8 cellular contexts compared by ENCODE assay signal in the genomic region with DNA sequence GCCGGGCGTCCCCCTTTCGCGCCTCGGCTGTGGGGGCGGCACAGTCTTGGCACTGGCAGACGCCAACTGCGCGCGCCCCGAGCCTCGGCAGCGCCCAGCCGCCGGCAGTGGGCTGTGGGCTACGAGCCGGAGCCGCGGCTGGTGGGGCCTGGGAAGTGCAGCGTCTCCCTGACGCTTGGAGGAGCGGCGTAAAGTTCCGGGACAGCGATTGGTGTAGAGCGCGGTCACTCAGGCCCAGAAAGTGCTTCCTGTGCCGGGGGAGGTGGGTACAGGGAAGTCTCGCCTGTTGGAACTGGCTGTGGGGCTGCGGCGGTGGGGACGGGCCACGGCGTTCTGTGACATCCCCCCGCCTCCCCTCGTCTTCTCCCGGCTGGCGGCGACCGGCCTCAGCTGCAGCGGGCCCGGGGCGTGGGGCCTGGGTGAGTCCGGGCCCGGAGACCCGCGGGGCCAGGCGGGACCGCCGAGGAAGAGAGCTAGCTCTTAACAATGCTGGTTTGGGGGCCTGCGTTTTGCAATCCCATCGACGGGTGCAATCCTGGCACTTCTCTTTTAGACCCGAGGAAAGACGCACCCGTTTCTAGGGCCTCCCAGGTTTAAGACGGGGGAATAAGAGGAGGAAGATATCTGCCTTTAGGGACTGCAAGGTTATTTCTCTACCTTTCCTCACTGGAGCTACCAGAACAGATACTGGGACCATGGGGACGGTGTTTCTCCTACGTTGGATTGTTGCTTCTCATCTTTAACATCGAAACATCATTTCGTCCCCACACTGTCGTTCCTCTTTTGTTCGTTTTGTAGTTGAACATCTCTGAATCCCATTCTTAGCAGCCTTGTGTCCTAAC. TPM values are rescaled to one million over a fixed set of nuclear protein-coding genes. Genes with fewer than 3 reads are reported as not detected.
DNase-seq lines count a peak whose midpoint lies in the region; ATAC-seq and TF ChIP-seq lines count a peak whose summit lies in the region.

TSS of gene RWDD4 (minus strand) at position 157 of the 842 bp plus-strand sequence. CDS start 233 bp downstream, outside the sequence.
TSS of gene TRAPPC11 (plus strand) at position 265 of the 842 bp plus-strand sequence. CDS start 4,575 bp downstream, outside the sequence.

- CTCF ChIA-PET in CD4-positive, alpha-beta memory T cell (lab: Charles Lee; ENCODE audit: partially characterized antibody), result no interaction called here
- CTCF ChIA-PET in activated CD4-positive, alpha-beta memory T cell treated with anti-CD3 and anti-CD28 coated beads, Interleukin-2, amount 10 ng/mL, durations not matched to agents 7 days and 5 days (lab: Charles Lee), result interaction anchor here (0.6 to 1.4 kb wide), 5 partner anchors 9 to 215 kb away, joined by 3 to 6 read pairs (median 4); partner anchors contain the start of gene CDKN2AIP

- peaks cover 0 to 22% of the 10 kb centered on the region in 2 donors for H3K36me3 Mint-ChIP-seq in CD4-positive, alpha-beta memory T cell
- peaks cover 6% of the 10 kb centered on the region for H3K36me3 Mint-ChIP-seq in activated CD4-positive, alpha-beta memory T cell treated with anti-CD3 and anti-CD28 coated beads, Interleukin-2, amount 10 ng/mL, durations not matched to agents 7 days and 5 days (ENCODE audit: low read depth)

- H3K9me3 Mint-ChIP-seq in CD4-positive, alpha-beta memory T cell, result no peaks in the 10 kb centered on the region
- no peaks in the 10 kb centered on the region for H3K9me3 Mint-ChIP-seq in activated CD4-positive, alpha-beta memory T cell treated with anti-CD3 and anti-CD28 coated beads, Interleukin-2, amount 10 ng/mL, durations not matched to agents 7 days and 5 days

- H3K4me1 Mint-ChIP-seq in CD4-positive, alpha-beta memory T cell, result peaks cover 25 to 54% (median 41%) of the 10 kb centered on the region in 4 donors
- H3K4me1 Mint-ChIP-seq in activated CD4-positive, alpha-beta memory T cell treated with anti-CD3 and anti-CD28 coated beads, Interleukin-2, amount 10 ng/mL, durations not matched to agents 7 days and 5 days, result peaks cover 34% of the 10 kb centered on the region

- peak within 1 kb of the TSS; percentile 89 to 91 for H3K4me3 ChIP-seq in CD4-positive, alpha-beta memory T cell (ENCODE audit: low read length in 2 of 2)
- H3K4me3 ChIP-seq in duodenal mucosa (ENCODE audit: low read depth in 1 of 2, low read length in 2 of 2) (peak within 1 kb of the TSS; percentile 69 to 99), lower leg skin (ENCODE audit: low read depth, poor library complexity, severe bottlenecking) (peak within 1 kb of the TSS; percentile 85)

- H3K9me3 ChIP-seq in CD4-positive, alpha-beta memory T cell (ENCODE audit: control insufficient read depth in 1 of 2, low read length in 2 of 2), result no peaks in the 10 kb centered on the region
- H3K9me3 ChIP-seq in duodenal mucosa (ENCODE audit: control insufficient read depth in 1 of 2, low read length in 2 of 2), result no peaks in the 10 kb centered on the region

- H3K27me3 ChIP-seq in CD4-positive, alpha-beta memory T cell (ENCODE audit: insufficient read depth, low read length), result no peaks in the 10 kb centered on the region
- H3K27me3 ChIP-seq in duodenal mucosa (ENCODE audit: control insufficient read depth in 1 of 2, insufficient read depth in 2 of 2, low read length in 2 of 2), result no peaks in the 10 kb centered on the region

- H3K4me1 ChIP-seq in CD4-positive, alpha-beta memory T cell (ENCODE audit: insufficient read depth, low read length), result peaks cover 37% of the 10 kb centered on the region
- peaks cover 13 to 24% of the 10 kb centered on the region in 2 donors for H3K4me1 ChIP-seq in duodenal mucosa (ENCODE audit: control insufficient read depth in 1 of 2, insufficient read depth in 2 of 2, low read length in 2 of 2)

- H3K9ac ChIP-seq in duodenal mucosa (ENCODE audit: low read depth in 1 of 2, low read length in 2 of 2), result peak within 1 kb of the TSS; percentile 61 to 94

- H3K27ac ChIP-seq in CD4-positive, alpha-beta memory T cell (ENCODE audit: low read depth, low read length), result peak within 1 kb of the TSS; percentile 93
- peak within 1 kb of the TSS; percentile 72 for H3K27ac ChIP-seq in duodenal mucosa (ENCODE audit: low read depth, low read length)

- peak; percentile 95 to 98 (median 96) for DNase-seq in CD4-positive, alpha-beta memory T cell
- peak; percentile 84 for DNase-seq in NCI-H82 treated with DMSO at 0.1 percent for 48 hours (lab: John Stamatoyannopoulos, UW; ENCODE audit: unreplicated experiment)
- DNase-seq in activated CD4-positive, alpha-beta memory T cell treated with anti-CD3 and anti-CD28 coated beads, Interleukin-2, amount 10 ng/mL, durations not matched to agents 7 days and 5 days, result peak; percentile 97
- peak; percentile 97 to 100 for DNase-seq in lower leg skin (ENCODE audit: low spot score in 2 of 2)
- DNase-seq in stimulated activated CD4-positive, alpha-beta T cell treated with anti-CD3 and anti-CD28 coated beads, Interleukin-4, amount 100 ng/mL, for 48 hours (ENCODE audit: low read depth in 2 of 2), result peak; percentile 88 to 95

- peak within 1 kb of the TSS; percentile 91 to 98 (median 94) for H3K4me3 Mint-ChIP-seq in CD4-positive, alpha-beta memory T cell
- peak within 1 kb of the TSS; percentile 91 for H3K4me3 Mint-ChIP-seq in activated CD4-positive, alpha-beta memory T cell treated with anti-CD3 and anti-CD28 coated beads, Interleukin-2, amount 10 ng/mL, durations not matched to agents 7 days and 5 days

- ATAC-seq in GM19438 (IDR thresholded peaks at IDR 0.05; ENCODE audit: low read depth, unreplicated experiment) (peak; percentile 97), HG03575 (IDR thresholded peaks at IDR 0.05; ENCODE audit: extremely low read depth, insufficient number of reproducible peaks, low FRiP score, unreplicated experiment) (peak; percentile 92)

- peak within 1 kb of the TSS; percentile 75 to 99 (median 97) for H3K27ac Mint-ChIP-seq in CD4-positive, alpha-beta memory T cell
- H3K27ac Mint-ChIP-seq in activated CD4-positive, alpha-beta memory T cell treated with anti-CD3 and anti-CD28 coated beads, Interleukin-2, amount 10 ng/mL, durations not matched to agents 7 days and 5 days, result peak within 1 kb of the TSS; percentile 89

- peak in 1 of 3 donors; percentile 31 for TF ChIP-seq CTCF in lower leg skin (IDR thresholded peaks at IDR 0.05)

- no peaks in the 10 kb centered on the region for H3K36me3 ChIP-seq in CD4-positive, alpha-beta memory T cell (ENCODE audit: insufficient read depth, low read length)
- H3K36me3 ChIP-seq in duodenal mucosa (ENCODE audit: control insufficient read depth in 1 of 2, insufficient read depth in 2 of 2, low read length in 2 of 2), result peaks cover 0 to 3% of the 10 kb centered on the region in 2 donors

- POLR2A ChIA-PET in CD4-positive, alpha-beta memory T cell (lab: Charles Lee; ENCODE audit: partially characterized antibody), result interaction anchor here (1.3 to 2.5 kb wide), 4 partner anchors 14 to 216 kb away, joined by 3 to 20 read pairs (median 6); partner anchors contain the start of genes CDKN2AIP and ING2
- POLR2A ChIA-PET in activated CD4-positive, alpha-beta memory T cell treated with anti-CD3 and anti-CD28 coated beads, Interleukin-2, amount 10 ng/mL, durations not matched to agents 7 days and 5 days (lab: Charles Lee), result interaction anchor here (0.8 to 2.4 kb wide), 7 partner anchors 11 to 1074 kb away, joined by 3 to 17 read pairs (median 6); partner anchors contain the start of genes CDKN2AIP, CENPU and ING2

- peak in 1 of 2 donors; percentile 22 for TF ChIP-seq POLR2A in lower leg skin (IDR thresholded peaks at IDR 0.05)

- 0% methylated on average over 32 to 58 of the region's 63 CpGs for WGBS in lower leg skin, 2 donors

- intact Hi-C loops in CD4-positive, alpha-beta memory T cell (cut with micrococcal nuclease), result loop anchor here (1.0 to 10.0 kb wide), 6 partner anchors 63 to 1738 kb away; partner anchors contain the start of genes ANKRD37, CDKN2AIP, DCTD and LRP2BP
- intact Hi-C loops in lower leg skin (cut with DNase I; ENCODE audit: low total_unique reads), result no loop called here

- H3K27me3 Mint-ChIP-seq in CD4-positive, alpha-beta memory T cell, result no peaks in the 10 kb centered on the region
- no peaks in the 10 kb centered on the region for H3K27me3 Mint-ChIP-seq in activated CD4-positive, alpha-beta memory T cell treated with anti-CD3 and anti-CD28 coated beads, Interleukin-2, amount 10 ng/mL, durations not matched to agents 7 days and 5 days

RNA-seq across cellular contexts. Expression of gene RWDD4, which starts in this region (rescaled TPM):
- 10 to 100 TPM; 12.0 to 13.8 TPM for total RNA-seq in CD4-positive, alpha-beta memory T cell
- polyA plus RNA-seq in CD4-positive, alpha-beta memory T cell, result 10 to 100 TPM; 18.0 to 19.8 TPM
- total RNA-seq in activated CD4-positive, alpha-beta memory T cell treated with anti-CD3 and anti-CD28 coated beads, Interleukin-2, amount 10 ng/mL, durations not matched to agents 7 days and 5 days, result 10 to 100 TPM; 13.0 to 15.3 TPM
- total RNA-seq in lower leg skin, result 10 to 100 TPM in 3 of 4 donors, 1 to 10 TPM in 1; 8.5 to 18.9 (median 13.7) TPM

RNA-seq across cellular contexts. Expression of gene TRAPPC11, which starts in this region (rescaled TPM):
- 10 to 100 TPM; 42.2 to 51.0 TPM for total RNA-seq in CD4-positive, alpha-beta memory T cell
- 10 to 100 TPM; 22.7 to 24.2 TPM for polyA plus RNA-seq in CD4-positive, alpha-beta memory T cell
- total RNA-seq in activated CD4-positive, alpha-beta memory T cell treated with anti-CD3 and anti-CD28 coated beads, Interleukin-2, amount 10 ng/mL, durations not matched to agents 7 days and 5 days, result 10 to 100 TPM; 29.7 to 36.1 TPM
- total RNA-seq in lower leg skin, result 10 to 100 TPM; 30.3 to 41.7 (median 34.0) TPM

Comparison
In these comparisons a context has a peak if more than half of its experiments do, and no peak if none do; other contexts are left out.
1. Peak in every context shown above with its lines: DNase-seq, ATAC-seq, H3K4me3 ChIP-seq and H3K27ac ChIP-seq.